In genomic region chr1:69315416-69315815, GRCh38 we compare ENCODE assay signal across 29 cellular contexts.
"Had no signal": no experiment of that assay in that cellular context is flagged by ENCODE, and none has a peak within 500 bp of the region (broad histone marks: within the 10 kb centered on the region; RNA-seq: fewer than 3 reads in every experiment).

No MANE protein-coding gene starts in this region.

- H3K4me1 Mint-ChIP-seq: activated CD4-positive, alpha-beta T cell treated with anti-CD3 and anti-CD28 coated beads, Interleukin-2, amount 10 ng/mL, durations not matched to agents 24 days and 14 days; central memory CD8-positive, alpha-beta T cell had no signal

- H3K27ac ChIP-seq: breast epithelium, dorsolateral prefrontal cortex, gastroesophageal sphincter, suprapubic skin, tibial artery, uterus had no signal

- H3K27me3 Mint-ChIP-seq: activated CD4-positive, alpha-beta memory T cell treated with anti-CD3 and anti-CD28 coated beads for 36 hours; activated CD4-positive, alpha-beta T cell treated with anti-CD3 and anti-CD28 coated beads, Interleukin-2, amount 10 ng/mL, durations not matched to agents 24 days and 14 days; central memory CD8-positive, alpha-beta T cell had no signal

- H3K27me3 ChIP-seq: breast epithelium, dorsolateral prefrontal cortex, gastroesophageal sphincter, tibial artery, uterus had no signal

- H3K9me3 Mint-ChIP-seq: neural crest cell had no signal

- H3K4me3 Mint-ChIP-seq: activated CD4-positive, alpha-beta memory T cell treated with anti-CD3 and anti-CD28 coated beads for 36 hours; activated CD4-positive, alpha-beta T cell treated with anti-CD3 and anti-CD28 coated beads, Interleukin-2, amount 10 ng/mL, durations not matched to agents 24 days and 14 days; central memory CD8-positive, alpha-beta T cell; neural crest cell; T-helper 1 cell treated with Interleukin-12 subunit alpha and Interleukin-12 subunit beta and Interleukin-4 antibody, amounts not matched to agents 30 μg/mL and 1 μg/mL, for 36 hours had no signal

- H3K9me3 ChIP-seq: suprapubic skin, tibial artery, uterus had no signal

- DNase-seq: activated CD4-positive, alpha-beta memory T cell treated with anti-CD3 and anti-CD28 coated beads for 36 hours; activated CD4-positive, alpha-beta T cell treated with anti-CD3 and anti-CD28 coated beads, Interleukin-2, amount 10 ng/mL, durations not matched to agents 24 days and 14 days; activated CD4-positive, CD25-positive, alpha-beta regulatory T cell treated with anti-CD3 and anti-CD28 coated beads, Interleukin-2, amount 50 U/mL, for 72 hours; activated CD8-positive, alpha-beta memory T cell treated with anti-CD3 and anti-CD28 coated beads, Interleukin-2, amount 50 U/mL, for 4 hours; activated gamma-delta T cell; activated naive CD4-positive, alpha-beta T cell treated with anti-CD3 and anti-CD28 coated beads, Interleukin-2, amount 50 U/mL, for 16 hours; activated T-cell treated with anti-CD3 and anti-CD28 coated beads, Interleukin-2, amount 50 U/mL, for 1 hour; amniotic stem cell; dorsolateral prefrontal cortex; effector memory CD4-positive, alpha-beta T cell; erythroblast; hippocampal formation; left colon; midbrain; naive thymus-derived CD8-positive, alpha-beta T cell; right cardiac atrium; stimulated activated CD4-positive, alpha-beta T cell treated with anti-CD3 and anti-CD28 coated beads, Interleukin-15, amount 100 ng/mL, for 24 hours; stimulated activated CD4-positive, alpha-beta T cell treated with anti-CD3 and anti-CD28 coated beads, Interleukin-2, amount 100 ng/mL, for 24 hours; stimulated activated naive CD4-positive, alpha-beta T cell; SW 1271; T-helper 9 cell; tibial artery; uterus had no signal

- H3K4me3 ChIP-seq: breast epithelium, dorsolateral prefrontal cortex, gastroesophageal sphincter, suprapubic skin, tibial artery, uterus had no signal

- ATAC-seq: gastroesophageal sphincter; left colon; naive thymus-derived CD8-positive, alpha-beta T cell; right cardiac atrium had no signal

- H3K36me3 Mint-ChIP-seq: activated CD4-positive, alpha-beta memory T cell treated with anti-CD3 and anti-CD28 coated beads for 36 hours had no signal

- H3K4me1 ChIP-seq: breast epithelium, gastroesophageal sphincter, suprapubic skin, tibial artery, uterus had no signal

- H3K36me3 ChIP-seq: breast epithelium, gastroesophageal sphincter, suprapubic skin, tibial artery, uterus had no signal

- H3K27ac Mint-ChIP-seq: activated CD4-positive, alpha-beta memory T cell treated with anti-CD3 and anti-CD28 coated beads for 36 hours; activated CD4-positive, alpha-beta T cell treated with anti-CD3 and anti-CD28 coated beads, Interleukin-2, amount 10 ng/mL, durations not matched to agents 24 days and 14 days; T-helper 1 cell treated with Interleukin-12 subunit alpha and Interleukin-12 subunit beta and Interleukin-4 antibody, amounts not matched to agents 30 μg/mL and 1 μg/mL, for 36 hours had no signal
